19 cellular contexts compared by ENCODE assay signal in genomic region chr14:19011703-19012102, GRCh38. TPM values are rescaled to one million over a fixed set of nuclear protein-coding genes. Genes with fewer than 3 reads are reported as not detected.
"Had no signal": no experiment of that assay in that cellular context is flagged by ENCODE, and none has a peak within 500 bp of the region (broad histone marks: within the 10 kb centered on the region; RNA-seq: fewer than 3 reads in every experiment).

No MANE protein-coding gene starts in this region.

RNA-seq across cellular contexts. Expression of gene POTEM, which starts 44.5 kb away (rescaled TPM):
- total RNA-seq: activated CD4-positive, alpha-beta memory T cell treated with anti-CD3 and anti-CD28 coated beads, Interleukin-2, amount 10 ng/mL, durations not matched to agents 7 days and 5 days; activated CD4-positive, alpha-beta T cell treated with anti-CD3 and anti-CD28 coated beads for 36 hours; activated CD4-positive, alpha-beta T cell treated with anti-CD3 and anti-CD28 coated beads, Interleukin-2, amount 10 ng/mL, durations not matched to agents 7 days and 5 days; activated CD8-positive, alpha-beta memory T cell treated with anti-CD3 and anti-CD28 coated beads, Interleukin-2, amount 10 ng/mL, durations not matched to agents 7 days and 5 days; activated CD8-positive, alpha-beta T cell treated with anti-CD3 and anti-CD28 coated beads, Interleukin-2, amount 10 ng/mL, durations not matched to agents 7 days and 5 days; activated naive CD4-positive, alpha-beta T cell treated with anti-CD3 and anti-CD28 coated beads for 36 hours; activated naive CD4-positive, alpha-beta T cell treated with anti-CD3 and anti-CD28 coated beads, Interleukin-2, amount 50 U/mL, for 72 hours; activated naive CD8-positive, alpha-beta T cell treated with anti-CD3 and anti-CD28 coated beads for 36 hours; activated T-helper 2 cell treated with anti-CD3 and anti-CD28 coated beads, Interferon-gamma antibody, Interleukin-2, Interleukin-4, amounts not matched to agents 10 μg/mL and 5 μg/mL and 100 μg/mL, durations not matched to agents 14 hours and 24 hours and 36 hours; adrenal gland; aorta; astrocyte; body of pancreas; breast epithelium; T-cell; T-helper 1 cell treated with Interleukin-12 subunit alpha and Interleukin-12 subunit beta and Interleukin-4 antibody, amounts not matched to agents 30 ng/mL and 1 ng/mL, for 36 hours; T-helper 17 cell; T-helper 2 cell treated with Interferon-gamma antibody and Interleukin-4, amounts not matched to agents 100 ng/mL and 5 ng/mL, for 36 hours; WTC11 had no signal
- polyA plus RNA-seq: adrenal gland, aorta had no signal
